ENCODE assay signal across 8 cellular contexts in the genomic region with DNA sequence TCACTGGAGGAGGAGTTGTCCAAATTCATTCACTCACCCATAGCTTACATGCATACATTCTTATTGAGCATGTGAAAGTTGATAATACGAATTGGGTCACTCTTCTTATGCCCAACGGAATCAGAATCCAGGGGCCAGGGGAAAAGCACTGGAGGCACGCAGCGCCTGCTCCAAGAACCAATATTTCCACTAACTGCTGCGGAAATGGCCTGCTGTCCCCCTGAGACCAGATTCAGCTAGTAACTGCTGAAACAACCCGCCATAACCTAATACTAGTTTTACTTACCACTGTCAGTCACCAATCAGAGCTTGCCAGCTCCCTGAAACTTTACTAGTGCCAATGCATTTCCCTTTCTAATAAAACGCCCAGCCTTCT. TPM values are rescaled to one million over a fixed set of nuclear protein-coding genes. Genes with fewer than 3 reads are reported as not detected.
DNase-seq lines count a peak whose midpoint lies in the region; ATAC-seq and TF ChIP-seq lines count a peak whose summit lies in the region.

No MANE protein-coding gene starts in this region.

- H3K4me3 ChIP-seq in GM12875 (ENCODE audit: low read depth, low read length) (peak overlapping the region; percentile 29), WI38 (ENCODE audit: low read depth, low read length) (peak overlapping the region; percentile 78), gastroesophageal sphincter (peak overlapping the region; percentile 84 to 98), skeletal muscle cell (ENCODE audit: low read depth, low read length) (peak overlapping the region; percentile 83)

- H3K9me3 ChIP-seq in gastroesophageal sphincter: no peaks in the 10 kb centered on the region

- peak overlapping the region; percentile 68 to 93 (median 83) for H3K27ac ChIP-seq in gastroesophageal sphincter

- no peak for TF ChIP-seq EP300 in gastroesophageal sphincter (IDR thresholded peaks at IDR 0.05)

- no peak for ATAC-seq in gastroesophageal sphincter

- no peak for TF ChIP-seq CTCF in GM12875 (IDR thresholded peaks at IDR 0.05; ENCODE audit: borderline replicate concordance, insufficient read depth, low read depth, low read length)
- no peak for TF ChIP-seq CTCF in WI38 (IDR thresholded peaks at IDR 0.05; ENCODE audit: low read depth, low read length)
- no peak for TF ChIP-seq CTCF in gastroesophageal sphincter (IDR thresholded peaks at IDR 0.05)

- DNase-seq in skeletal muscle cell (ENCODE audit: low read depth): no peak
- DNase-seq in NCI-H226: no peak
- DNase-seq in NCI-H2196 treated with DMSO at 0.1 percent for 48 hours (lab: John Stamatoyannopoulos, UW; ENCODE audit: unreplicated experiment): no peak
- no peak for DNase-seq in activated CD4-positive, alpha-beta T cell treated with anti-CD3 and anti-CD28 coated beads for 48 hours
- no peak for DNase-seq in central memory CD4-positive, alpha-beta T cell

- TF ChIP-seq POLR2A in gastroesophageal sphincter (IDR thresholded peaks at IDR 0.05): no peak

- H3K27me3 ChIP-seq in gastroesophageal sphincter: peaks cover 21% of the 10 kb centered on the region

- WGBS in gastroesophageal sphincter (ENCODE audit: low coverage in 1 of 2), 2 donors: 58 to 71% methylated on average over 7 of the region's 7 CpGs

- H3K4me1 ChIP-seq in gastroesophageal sphincter: peaks cover 3 to 48% (median 38%) of the 10 kb centered on the region in 3 donors

- H3K36me3 ChIP-seq in gastroesophageal sphincter: no peaks in the 10 kb centered on the region

RNA-seq across cellular contexts. Expression of gene FKBP1A, which starts 0.6 kb away (rescaled TPM):
- 100 to 1,000 TPM in 1 of 4 donors, 10 to 100 TPM in 3; 78.6 to 116 (median 86.8) TPM for total RNA-seq in gastroesophageal sphincter

Comparison
In these comparisons a context has a peak if more than half of its experiments do, and no peak if none do; other contexts are left out.
1. H3K4me3 ChIP-seq: peak in every context shown above with its lines; median percentile 91 in gastroesophageal sphincter; 83 in skeletal muscle cell; 78 in WI38; 29 in GM12875.